In the genomic region with DNA sequence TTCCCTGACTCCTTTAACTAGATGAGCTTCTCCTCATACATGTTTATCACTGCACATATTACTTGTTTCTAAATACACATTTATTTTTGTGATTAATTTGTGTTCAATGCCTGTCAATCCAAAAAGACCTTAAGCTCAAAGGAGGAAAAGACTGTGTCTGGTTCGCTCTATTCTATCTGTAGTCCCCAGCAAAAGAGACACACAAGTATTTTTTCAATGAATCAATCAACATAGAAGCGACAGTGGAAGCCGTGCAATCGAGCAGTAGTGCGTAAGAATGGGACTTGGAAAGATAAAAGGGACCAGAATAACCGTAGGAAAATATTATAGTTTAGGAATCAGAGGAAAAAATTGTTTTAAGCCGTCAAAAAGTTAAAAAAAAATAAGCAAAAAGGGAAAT, we compare ENCODE assay signal across 2 cellular contexts.
TF ChIP-seq lines count a peak whose summit lies in the region.

No MANE protein-coding gene starts in this region.

TF ChIP-seq in SK-N-SH, 30 proteins besides CTCF, POLR2A, EP300 and RAD21 (continued from another document):
- TF ChIP-seq, protein P1, sequence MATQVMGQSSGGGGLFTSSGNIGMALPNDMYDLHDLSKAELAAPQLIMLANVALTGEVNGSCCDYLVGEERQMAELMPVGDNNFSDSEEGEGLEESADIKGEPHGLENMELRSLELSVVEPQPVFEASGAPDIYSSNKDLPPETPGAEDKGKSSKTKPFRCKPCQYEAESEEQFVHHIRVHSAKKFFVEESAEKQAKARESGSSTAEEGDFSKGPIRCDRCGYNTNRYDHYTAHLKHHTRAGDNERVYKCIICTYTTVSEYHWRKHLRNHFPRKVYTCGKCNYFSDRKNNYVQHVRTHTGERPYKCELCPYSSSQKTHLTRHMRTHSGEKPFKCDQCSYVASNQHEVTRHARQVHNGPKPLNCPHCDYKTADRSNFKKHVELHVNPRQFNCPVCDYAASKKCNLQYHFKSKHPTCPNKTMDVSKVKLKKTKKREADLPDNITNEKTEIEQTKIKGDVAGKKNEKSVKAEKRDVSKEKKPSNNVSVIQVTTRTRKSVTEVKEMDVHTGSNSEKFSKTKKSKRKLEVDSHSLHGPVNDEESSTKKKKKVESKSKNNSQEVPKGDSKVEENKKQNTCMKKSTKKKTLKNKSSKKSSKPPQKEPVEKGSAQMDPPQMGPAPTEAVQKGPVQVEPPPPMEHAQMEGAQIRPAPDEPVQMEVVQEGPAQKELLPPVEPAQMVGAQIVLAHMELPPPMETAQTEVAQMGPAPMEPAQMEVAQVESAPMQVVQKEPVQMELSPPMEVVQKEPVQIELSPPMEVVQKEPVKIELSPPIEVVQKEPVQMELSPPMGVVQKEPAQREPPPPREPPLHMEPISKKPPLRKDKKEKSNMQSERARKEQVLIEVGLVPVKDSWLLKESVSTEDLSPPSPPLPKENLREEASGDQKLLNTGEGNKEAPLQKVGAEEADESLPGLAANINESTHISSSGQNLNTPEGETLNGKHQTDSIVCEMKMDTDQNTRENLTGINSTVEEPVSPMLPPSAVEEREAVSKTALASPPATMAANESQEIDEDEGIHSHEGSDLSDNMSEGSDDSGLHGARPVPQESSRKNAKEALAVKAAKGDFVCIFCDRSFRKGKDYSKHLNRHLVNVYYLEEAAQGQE (IDR thresholded peaks at IDR 0.05; ENCODE audit: low read depth, low read length) = no peak
- TF ChIP-seq, protein P2, sequence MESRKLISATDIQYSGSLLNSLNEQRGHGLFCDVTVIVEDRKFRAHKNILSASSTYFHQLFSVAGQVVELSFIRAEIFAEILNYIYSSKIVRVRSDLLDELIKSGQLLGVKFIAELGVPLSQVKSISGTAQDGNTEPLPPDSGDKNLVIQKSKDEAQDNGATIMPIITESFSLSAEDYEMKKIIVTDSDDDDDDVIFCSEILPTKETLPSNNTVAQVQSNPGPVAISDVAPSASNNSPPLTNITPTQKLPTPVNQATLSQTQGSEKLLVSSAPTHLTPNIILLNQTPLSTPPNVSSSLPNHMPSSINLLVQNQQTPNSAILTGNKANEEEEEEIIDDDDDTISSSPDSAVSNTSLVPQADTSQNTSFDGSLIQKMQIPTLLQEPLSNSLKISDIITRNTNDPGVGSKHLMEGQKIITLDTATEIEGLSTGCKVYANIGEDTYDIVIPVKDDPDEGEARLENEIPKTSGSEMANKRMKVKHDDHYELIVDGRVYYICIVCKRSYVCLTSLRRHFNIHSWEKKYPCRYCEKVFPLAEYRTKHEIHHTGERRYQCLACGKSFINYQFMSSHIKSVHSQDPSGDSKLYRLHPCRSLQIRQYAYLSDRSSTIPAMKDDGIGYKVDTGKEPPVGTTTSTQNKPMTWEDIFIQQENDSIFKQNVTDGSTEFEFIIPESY (IDR thresholded peaks at IDR 0.05; ENCODE audit: borderline replicate concordance, low read depth) = no peak
- TF ChIP-seq GATA2 (CRISPR knock-in tag; IDR thresholded peaks at IDR 0.05) (no peak), ELF1 (IDR thresholded peaks at IDR 0.05) (no peak), NFIC (IDR thresholded peaks at IDR 0.05; ENCODE audit: borderline replicate concordance) (no peak), YY1 (IDR thresholded peaks at IDR 0.05; ENCODE audit: low read depth) (no peak), TEAD4 (IDR thresholded peaks at IDR 0.05; ENCODE audit: borderline replicate concordance, insufficient read depth) (no peak), MXI1 (IDR thresholded peaks at IDR 0.05; ENCODE audit: low read depth, low read length) (no peak), FOXM1 (IDR thresholded peaks at IDR 0.05; ENCODE audit: low read depth) (no peak), CHD2 (IDR thresholded peaks at IDR 0.05; ENCODE audit: low read length, partially characterized antibody) (no peak), GABPA (IDR thresholded peaks at IDR 0.05; ENCODE audit: low read depth) (no peak), FOSL2 (IDR thresholded peaks at IDR 0.05; ENCODE audit: borderline replicate concordance, low read depth) (no peak), FOXJ3 (CRISPR knock-in tag; IDR thresholded peaks at IDR 0.05) (no peak), NRF1 (IDR thresholded peaks at IDR 0.05; ENCODE audit: low read depth, low read length) (no peak), RXRA (IDR thresholded peaks at IDR 0.05; ENCODE audit: borderline replicate concordance, low read depth) (no peak)
- TF ChIP-seq, protein P3, sequence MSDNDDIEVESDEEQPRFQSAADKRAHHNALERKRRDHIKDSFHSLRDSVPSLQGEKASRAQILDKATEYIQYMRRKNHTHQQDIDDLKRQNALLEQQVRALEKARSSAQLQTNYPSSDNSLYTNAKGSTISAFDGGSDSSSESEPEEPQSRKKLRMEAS (IDR thresholded peaks at IDR 0.05; ENCODE audit: low read depth) = no peak
- TF ChIP-seq, protein P4, sequence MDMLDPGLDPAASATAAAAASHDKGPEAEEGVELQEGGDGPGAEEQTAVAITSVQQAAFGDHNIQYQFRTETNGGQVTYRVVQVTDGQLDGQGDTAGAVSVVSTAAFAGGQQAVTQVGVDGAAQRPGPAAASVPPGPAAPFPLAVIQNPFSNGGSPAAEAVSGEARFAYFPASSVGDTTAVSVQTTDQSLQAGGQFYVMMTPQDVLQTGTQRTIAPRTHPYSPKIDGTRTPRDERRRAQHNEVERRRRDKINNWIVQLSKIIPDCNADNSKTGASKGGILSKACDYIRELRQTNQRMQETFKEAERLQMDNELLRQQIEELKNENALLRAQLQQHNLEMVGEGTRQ (IDR thresholded peaks at IDR 0.05; ENCODE audit: borderline replicate concordance, low read depth, low read length) = no peak
- TF ChIP-seq, protein P5, sequence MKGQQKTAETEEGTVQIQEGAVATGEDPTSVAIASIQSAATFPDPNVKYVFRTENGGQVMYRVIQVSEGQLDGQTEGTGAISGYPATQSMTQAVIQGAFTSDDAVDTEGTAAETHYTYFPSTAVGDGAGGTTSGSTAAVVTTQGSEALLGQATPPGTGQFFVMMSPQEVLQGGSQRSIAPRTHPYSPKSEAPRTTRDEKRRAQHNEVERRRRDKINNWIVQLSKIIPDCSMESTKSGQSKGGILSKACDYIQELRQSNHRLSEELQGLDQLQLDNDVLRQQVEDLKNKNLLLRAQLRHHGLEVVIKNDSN (IDR thresholded peaks at IDR 0.05; ENCODE audit: borderline replicate concordance, low read depth) = no peak
- TF ChIP-seq, protein P6, sequence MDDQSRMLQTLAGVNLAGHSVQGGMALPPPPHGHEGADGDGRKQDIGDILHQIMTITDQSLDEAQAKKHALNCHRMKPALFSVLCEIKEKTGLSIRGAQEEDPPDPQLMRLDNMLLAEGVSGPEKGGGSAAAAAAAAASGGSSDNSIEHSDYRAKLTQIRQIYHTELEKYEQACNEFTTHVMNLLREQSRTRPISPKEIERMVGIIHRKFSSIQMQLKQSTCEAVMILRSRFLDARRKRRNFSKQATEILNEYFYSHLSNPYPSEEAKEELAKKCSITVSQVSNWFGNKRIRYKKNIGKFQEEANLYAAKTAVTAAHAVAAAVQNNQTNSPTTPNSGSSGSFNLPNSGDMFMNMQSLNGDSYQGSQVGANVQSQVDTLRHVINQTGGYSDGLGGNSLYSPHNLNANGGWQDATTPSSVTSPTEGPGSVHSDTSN (IDR thresholded peaks at IDR 0.05) = no peak

TF ChIP-seq in SK-N-SH treated with all-trans-retinoic acid at 6 μM for 48 hours, 23 proteins besides CTCF, POLR2A, EP300 and RAD21 (continued from another document):
- TF ChIP-seq, protein P7, sequence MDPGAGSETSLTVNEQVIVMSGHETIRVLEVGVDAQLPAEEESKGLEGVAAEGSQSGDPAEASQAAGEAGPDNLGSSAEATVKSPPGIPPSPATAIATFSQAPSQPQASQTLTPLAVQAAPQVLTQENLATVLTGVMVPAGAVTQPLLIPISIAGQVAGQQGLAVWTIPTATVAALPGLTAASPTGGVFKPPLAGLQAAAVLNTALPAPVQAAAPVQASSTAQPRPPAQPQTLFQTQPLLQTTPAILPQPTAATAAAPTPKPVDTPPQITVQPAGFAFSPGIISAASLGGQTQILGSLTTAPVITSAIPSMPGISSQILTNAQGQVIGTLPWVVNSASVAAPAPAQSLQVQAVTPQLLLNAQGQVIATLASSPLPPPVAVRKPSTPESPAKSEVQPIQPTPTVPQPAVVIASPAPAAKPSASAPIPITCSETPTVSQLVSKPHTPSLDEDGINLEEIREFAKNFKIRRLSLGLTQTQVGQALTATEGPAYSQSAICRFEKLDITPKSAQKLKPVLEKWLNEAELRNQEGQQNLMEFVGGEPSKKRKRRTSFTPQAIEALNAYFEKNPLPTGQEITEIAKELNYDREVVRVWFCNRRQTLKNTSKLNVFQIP (CRISPR knock-in tag; IDR thresholded peaks at IDR 0.05; ENCODE audit: borderline replicate concordance, low read depth) = no peak
- no peak for TF ChIP-seq TOX (CRISPR knock-in tag; IDR thresholded peaks at IDR 0.05; ENCODE audit: borderline replicate concordance)
- TF ChIP-seq ZFP30 (CRISPR knock-in tag; IDR thresholded peaks at IDR 0.05) = no peak
- no peak for TF ChIP-seq GLIS3 (CRISPR knock-in tag; IDR thresholded peaks at IDR 0.05)
- no peak for TF ChIP-seq ESRRG (CRISPR knock-in tag; IDR thresholded peaks at IDR 0.05)
- TF ChIP-seq ZNF70 (CRISPR knock-in tag; IDR thresholded peaks at IDR 0.05) = no peak
- TF ChIP-seq OSR1 (CRISPR knock-in tag; IDR thresholded peaks at IDR 0.05) = no peak
- TF ChIP-seq, protein P8, sequence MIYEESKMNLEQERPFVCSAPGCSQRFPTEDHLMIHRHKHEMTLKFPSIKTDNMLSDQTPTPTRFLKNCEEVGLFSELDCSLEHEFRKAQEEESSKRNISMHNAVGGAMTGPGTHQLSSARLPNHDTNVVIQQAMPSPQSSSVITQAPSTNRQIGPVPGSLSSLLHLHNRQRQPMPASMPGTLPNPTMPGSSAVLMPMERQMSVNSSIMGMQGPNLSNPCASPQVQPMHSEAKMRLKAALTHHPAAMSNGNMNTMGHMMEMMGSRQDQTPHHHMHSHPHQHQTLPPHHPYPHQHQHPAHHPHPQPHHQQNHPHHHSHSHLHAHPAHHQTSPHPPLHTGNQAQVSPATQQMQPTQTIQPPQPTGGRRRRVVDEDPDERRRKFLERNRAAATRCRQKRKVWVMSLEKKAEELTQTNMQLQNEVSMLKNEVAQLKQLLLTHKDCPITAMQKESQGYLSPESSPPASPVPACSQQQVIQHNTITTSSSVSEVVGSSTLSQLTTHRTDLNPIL (CRISPR knock-in tag; IDR thresholded peaks at IDR 0.05; ENCODE audit: low read depth) = no peak
- TF ChIP-seq SNAI2 (CRISPR knock-in tag; IDR thresholded peaks at IDR 0.05) = no peak
TF ChIP-seq in SK-N-SH treated with all-trans-retinoic acid at 6 μM for 48 hours: peak in this region for 0.
